In genomic region chr9:82180711-82181110, GRCh38 we compare ENCODE assay signal across 13 cellular contexts.
"Had no signal": no experiment of that assay in that cellular context is flagged by ENCODE, and none has a peak within 500 bp of the region (broad histone marks: within the 10 kb centered on the region; RNA-seq: fewer than 3 reads in every experiment).

No MANE protein-coding gene starts in this region.

- H3K4me3 ChIP-seq: gastrocnemius medialis, heart left ventricle, thoracic aorta had no signal

- ATAC-seq: activated T-cell treated with anti-CD3 and anti-CD28 coated beads, Interleukin-2, amount 50 U/mL, for 4 hours; gastrocnemius medialis; heart left ventricle; stimulated activated effector memory CD8-positive, alpha-beta T cell treated with anti-CD3 and anti-CD28 coated beads, Interleukin-12 subunit alpha, Interleukin-12 subunit beta, amount 100 ng/mL, for 72 hours had no signal

- H3K9me3 ChIP-seq: gastrocnemius medialis, neutrophil, thoracic aorta had no signal

- H3K27me3 ChIP-seq: gastrocnemius medialis, neutrophil had no signal

- DNase-seq: activated CD4-positive, alpha-beta memory T cell treated with anti-CD3 and anti-CD28 coated beads, Interleukin-2, amount 10 ng/mL, durations not matched to agents 7 days and 5 days; activated CD4-positive, alpha-beta T cell treated with anti-CD3 and anti-CD28 coated beads for 4 hours; activated effector memory CD4-positive, alpha-beta T cell treated with Interleukin-2 at 50 U/mL for 16 hours; activated naive CD4-positive, alpha-beta T cell treated with anti-CD3 and anti-CD28 coated beads, Interleukin-2, amount 50 U/mL, for 16 hours; activated T-cell treated with anti-CD3 and anti-CD28 coated beads, Interleukin-2, amount 50 U/mL, for 4 hours; gastrocnemius medialis; heart left ventricle; islet precursor cell; naive B cell had no signal

- H3K36me3 ChIP-seq: gastrocnemius medialis, heart left ventricle, neutrophil, thoracic aorta had no signal

- H3K4me1 ChIP-seq: gastrocnemius medialis, heart left ventricle, parathyroid adenoma had no signal

- H3K27ac ChIP-seq: gastrocnemius medialis, heart left ventricle, neutrophil, parathyroid adenoma, thoracic aorta had no signal
